In the genomic region with DNA sequence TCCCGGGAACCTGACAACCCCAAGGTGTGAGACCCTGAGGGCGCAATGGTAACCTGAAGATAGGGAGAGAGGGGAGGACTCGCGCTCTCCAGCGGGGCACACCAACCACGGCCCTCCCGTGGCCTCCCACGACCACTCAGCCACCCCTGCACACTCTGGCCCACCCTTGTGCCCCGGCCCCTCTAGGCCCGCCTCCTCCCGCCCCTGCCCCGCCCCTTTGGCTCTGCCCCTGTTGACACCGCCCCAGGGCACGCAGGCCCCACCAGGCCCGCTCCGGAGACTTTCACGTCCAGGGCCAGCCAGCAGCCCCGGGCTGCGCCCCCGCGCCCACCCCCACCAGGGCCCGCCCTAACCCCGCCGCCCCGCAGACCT, we compare ENCODE assay signal across 7 cellular contexts. TPM values are rescaled to one million over a fixed set of nuclear protein-coding genes. Genes with fewer than 3 reads are reported as not detected.
DNase-seq lines count a peak whose midpoint lies in the region; ATAC-seq and TF ChIP-seq lines count a peak whose summit lies in the region.
"Had no signal": no experiment of that assay in that cellular context is flagged by ENCODE, and none has a peak within 500 bp of the region (broad histone marks: within the 10 kb centered on the region; RNA-seq: fewer than 3 reads in every experiment).

No MANE protein-coding gene starts in this region.

- no peak for TF ChIP-seq CTCF in activated CD8-positive, alpha-beta T cell treated with anti-CD3 and anti-CD28 coated beads for 36 hours (IDR thresholded peaks at IDR 0.05)
- TF ChIP-seq CTCF in glutamatergic neuron (IDR thresholded peaks at IDR 0.05; ENCODE audit: partially characterized antibody, unreplicated experiment) (peak; percentile 6), thoracic aorta (IDR thresholded peaks at IDR 0.05) (no peak)

- peak overlapping the region; percentile 66 for H3K4me3 ChIP-seq in thoracic aorta

- peak; percentile 2 for ATAC-seq in activated CD8-positive, alpha-beta T cell treated with anti-CD3 and anti-CD28 coated beads for 36 hours
- no peak for ATAC-seq in activated CD8-positive, alpha-beta T cell treated with anti-CD3 and anti-CD28 coated beads, Interleukin-2, amount 10 ng/mL, durations not matched to agents 7 days and 5 days
- ATAC-seq in thoracic aorta (ENCODE audit: insufficient number of reproducible peaks, low FRiP score, low read depth) (no peak), HG02798 (IDR thresholded peaks at IDR 0.05; ENCODE audit: poor library complexity, unreplicated experiment) (no peak), HG03097 (IDR thresholded peaks at IDR 0.05; ENCODE audit: low FRiP score, unreplicated experiment) (no peak)

- H3K9me3 Mint-ChIP-seq in activated CD8-positive, alpha-beta T cell treated with anti-CD3 and anti-CD28 coated beads for 36 hours: no peaks in the 10 kb centered on the region
- H3K9me3 Mint-ChIP-seq in activated CD8-positive, alpha-beta T cell treated with anti-CD3 and anti-CD28 coated beads, Interleukin-2, amount 10 ng/mL, durations not matched to agents 7 days and 5 days (ENCODE audit: insufficient read depth): no peaks in the 10 kb centered on the region
- H3K9me3 Mint-ChIP-seq in glutamatergic neuron (ENCODE audit: unreplicated experiment): peaks cover 13% of the 10 kb centered on the region

- no peak overlapping the region for H3K27ac Mint-ChIP-seq in activated CD8-positive, alpha-beta T cell treated with anti-CD3 and anti-CD28 coated beads for 36 hours
- no peak overlapping the region for H3K27ac Mint-ChIP-seq in activated CD8-positive, alpha-beta T cell treated with anti-CD3 and anti-CD28 coated beads, Interleukin-2, amount 10 ng/mL, durations not matched to agents 7 days and 5 days
- H3K27ac Mint-ChIP-seq in glutamatergic neuron (ENCODE audit: unreplicated experiment): no peak overlapping the region

- H3K4me1 ChIP-seq in thoracic aorta (ENCODE audit: control insufficient read depth in 1 of 2, low read depth in 2 of 2): peaks cover 9 to 22% of the 10 kb centered on the region in 2 donors

- H3K9me3 ChIP-seq in thoracic aorta: no peaks in the 10 kb centered on the region

- CTCF ChIA-PET in activated CD8-positive, alpha-beta T cell treated with anti-CD3 and anti-CD28 coated beads for 36 hours (lab: Charles Lee): interaction anchor here (0.8 to 8.6 kb wide), 7 partner anchors 16 to 98 kb away, joined by 3 to 73 read pairs (median 6); a partner anchor contains a TSS
- CTCF ChIA-PET in activated CD8-positive, alpha-beta T cell treated with anti-CD3 and anti-CD28 coated beads, Interleukin-2, amount 10 ng/mL, durations not matched to agents 7 days and 5 days (lab: Charles Lee): interaction anchor here (0.7 to 1.7 kb wide), 4 partner anchors 15 to 115 kb away, joined by 3 to 6 read pairs (median 4); a partner anchor contains a TSS

- H3K27me3 Mint-ChIP-seq in activated CD8-positive, alpha-beta T cell treated with anti-CD3 and anti-CD28 coated beads for 36 hours: peaks cover 1% of the 10 kb centered on the region
- H3K27me3 Mint-ChIP-seq in activated CD8-positive, alpha-beta T cell treated with anti-CD3 and anti-CD28 coated beads, Interleukin-2, amount 10 ng/mL, durations not matched to agents 7 days and 5 days (ENCODE audit: low read depth): peaks cover 7% of the 10 kb centered on the region
- H3K27me3 Mint-ChIP-seq in glutamatergic neuron (ENCODE audit: unreplicated experiment): peaks cover 19% of the 10 kb centered on the region

- H3K27ac ChIP-seq in thoracic aorta: no peak overlapping the region

- H3K4me3 Mint-ChIP-seq in activated CD8-positive, alpha-beta T cell treated with anti-CD3 and anti-CD28 coated beads for 36 hours: peak overlapping the region; percentile 75
- no peak overlapping the region for H3K4me3 Mint-ChIP-seq in activated CD8-positive, alpha-beta T cell treated with anti-CD3 and anti-CD28 coated beads, Interleukin-2, amount 10 ng/mL, durations not matched to agents 7 days and 5 days
- peak overlapping the region; percentile 7 for H3K4me3 Mint-ChIP-seq in glutamatergic neuron (ENCODE audit: unreplicated experiment)

- peaks cover 14% of the 10 kb centered on the region for H3K36me3 Mint-ChIP-seq in activated CD8-positive, alpha-beta T cell treated with anti-CD3 and anti-CD28 coated beads for 36 hours (ENCODE audit: low read depth)
- H3K36me3 Mint-ChIP-seq in activated CD8-positive, alpha-beta T cell treated with anti-CD3 and anti-CD28 coated beads, Interleukin-2, amount 10 ng/mL, durations not matched to agents 7 days and 5 days (ENCODE audit: low read depth): peaks cover 12% of the 10 kb centered on the region
- H3K36me3 Mint-ChIP-seq in glutamatergic neuron (ENCODE audit: unreplicated experiment): no peaks in the 10 kb centered on the region

- intact Hi-C loops in activated CD8-positive, alpha-beta T cell treated with anti-CD3 and anti-CD28 coated beads for 36 hours (cut with micrococcal nuclease): no loop called here

- H3K4me1 Mint-ChIP-seq in activated CD8-positive, alpha-beta T cell treated with anti-CD3 and anti-CD28 coated beads for 36 hours (ENCODE audit: low read depth): peaks cover 76% of the 10 kb centered on the region
- H3K4me1 Mint-ChIP-seq in activated CD8-positive, alpha-beta T cell treated with anti-CD3 and anti-CD28 coated beads, Interleukin-2, amount 10 ng/mL, durations not matched to agents 7 days and 5 days (ENCODE audit: low read depth): peaks cover 89% of the 10 kb centered on the region
- peaks cover 14% of the 10 kb centered on the region for H3K4me1 Mint-ChIP-seq in glutamatergic neuron (ENCODE audit: low read depth, unreplicated experiment)

- H3K27me3 ChIP-seq in thoracic aorta (replicated peaks; ENCODE audit: insufficient read depth): peaks cover 4% of the 10 kb centered on the region

- no peak for DNase-seq in activated CD8-positive, alpha-beta T cell treated with anti-CD3 and anti-CD28 coated beads for 36 hours
- no peak for DNase-seq in activated CD8-positive, alpha-beta T cell treated with anti-CD3 and anti-CD28 coated beads, Interleukin-2, amount 10 ng/mL, durations not matched to agents 7 days and 5 days
- DNase-seq in glutamatergic neuron (no peak), thoracic aorta (ENCODE audit: low spot score) (no peak)

- POLR2A ChIA-PET in activated CD8-positive, alpha-beta T cell treated with anti-CD3 and anti-CD28 coated beads for 36 hours (lab: Charles Lee): interaction anchor here (1.0 to 1.6 kb wide), 3 partner anchors 15 to 72 kb away, joined by 3 to 7 read pairs (median 4); a partner anchor contains a TSS
- POLR2A ChIA-PET in activated CD8-positive, alpha-beta T cell treated with anti-CD3 and anti-CD28 coated beads, Interleukin-2, amount 10 ng/mL, durations not matched to agents 7 days and 5 days (lab: Charles Lee): no interaction called here

- H3K36me3 ChIP-seq in thoracic aorta: no peaks in the 10 kb centered on the region

RNA-seq across cellular contexts. Expression of a gene that starts 11.0 kb away (rescaled TPM):
- total RNA-seq in activated CD8-positive, alpha-beta T cell treated with anti-CD3 and anti-CD28 coated beads for 36 hours: 10 to 100 TPM; 12.6 to 14.0 TPM
- 1 to 10 TPM; 6.8 to 7.4 TPM for total RNA-seq in activated CD8-positive, alpha-beta T cell treated with anti-CD3 and anti-CD28 coated beads, Interleukin-2, amount 10 ng/mL, durations not matched to agents 7 days and 5 days
- 9.4 TPM for total RNA-seq in glutamatergic neuron (ENCODE audit: unreplicated experiment)
- 1 to 10 TPM in 1 of 2 donors, not detected in 1; 1.2 TPM for total RNA-seq in thoracic aorta

RNA-seq across cellular contexts. Expression of a gene that starts 14.9 kb away (rescaled TPM):
- 10 to 100 TPM; 41.4 to 47.5 TPM for total RNA-seq in activated CD8-positive, alpha-beta T cell treated with anti-CD3 and anti-CD28 coated beads for 36 hours
- 10 to 100 TPM; 48.0 to 49.5 TPM for total RNA-seq in activated CD8-positive, alpha-beta T cell treated with anti-CD3 and anti-CD28 coated beads, Interleukin-2, amount 10 ng/mL, durations not matched to agents 7 days and 5 days
- 57.1 TPM for total RNA-seq in glutamatergic neuron (ENCODE audit: unreplicated experiment)
- total RNA-seq in thoracic aorta: 10 to 100 TPM; 34.1 to 35.1 TPM

RNA-seq across cellular contexts. Expression of a gene that starts 22.5 kb away (rescaled TPM):
- total RNA-seq in activated CD8-positive, alpha-beta T cell treated with anti-CD3 and anti-CD28 coated beads for 36 hours: 1 to 10 TPM; 5.4 to 6.2 TPM
- total RNA-seq in activated CD8-positive, alpha-beta T cell treated with anti-CD3 and anti-CD28 coated beads, Interleukin-2, amount 10 ng/mL, durations not matched to agents 7 days and 5 days: 10 to 100 TPM; 12.2 to 13.8 TPM
- 0.86 TPM for total RNA-seq in glutamatergic neuron (ENCODE audit: unreplicated experiment)
- total RNA-seq in thoracic aorta: 10 to 100 TPM in 1 of 2 donors, 1 to 10 TPM in 1; 8.4 to 18.6 TPM
- total RNA-seq: SK-MEL-5 had no signal

RNA-seq across cellular contexts. Expression of a gene that starts 35.0 kb away (rescaled TPM):
- total RNA-seq in activated CD8-positive, alpha-beta T cell treated with anti-CD3 and anti-CD28 coated beads for 36 hours: 1 to 10 TPM; 3.7 to 5.8 TPM
- 1 to 10 TPM; 2.8 to 3.2 TPM for total RNA-seq in activated CD8-positive, alpha-beta T cell treated with anti-CD3 and anti-CD28 coated beads, Interleukin-2, amount 10 ng/mL, durations not matched to agents 7 days and 5 days
- total RNA-seq in glutamatergic neuron (ENCODE audit: unreplicated experiment) (10.8 TPM), thoracic aorta (1 to 10 TPM; 2.0 to 2.8 TPM)

RNA-seq across cellular contexts. Expression of a gene that starts 35.2 kb away (rescaled TPM):
- total RNA-seq in activated CD8-positive, alpha-beta T cell treated with anti-CD3 and anti-CD28 coated beads for 36 hours: under 1 TPM; 0.23 to 0.29 TPM
- total RNA-seq in activated CD8-positive, alpha-beta T cell treated with anti-CD3 and anti-CD28 coated beads, Interleukin-2, amount 10 ng/mL, durations not matched to agents 7 days and 5 days: not detected
- total RNA-seq in glutamatergic neuron (ENCODE audit: unreplicated experiment): 73.7 TPM
- 1 to 10 TPM in 1 of 2 donors, not detected in 1; 1.2 TPM for total RNA-seq in thoracic aorta
